8 cellular contexts compared by ENCODE assay signal in genomic region chr9:73132034-73132776, GRCh38. TPM values are rescaled to one million over a fixed set of nuclear protein-coding genes. Genes with fewer than 3 reads are reported as not detected.
A peak's percentile ranks its signal among the peaks of the same experiment; 100 is the strongest.
DNase-seq lines count a peak whose midpoint lies in the region; ATAC-seq and TF ChIP-seq lines count a peak whose summit lies in the region.

No MANE protein-coding gene starts in this region.

- DNase-seq in DMS153 treated with DMSO at 0.1 percent for 48 hours (lab: John Stamatoyannopoulos, UW; ENCODE audit: unreplicated experiment) = peak; percentile 44
- peak; percentile 95 for DNase-seq in KBM-7
- peak; percentile 54 for DNase-seq in SKM-1 treated with dmso at 0.1 percent for 144 hours (lab: John Stamatoyannopoulos, UW; ENCODE audit: unreplicated experiment)
- DNase-seq in activated naive CD8-positive, alpha-beta T cell treated with anti-CD3 and anti-CD28 coated beads, Interleukin-2, amount 50 U/mL, for 16 hours (ENCODE audit: low read depth, low spot score) = peak; percentile 12
- DNase-seq in Right ventricle myocardium superior = peak; percentile 83
- DNase-seq in posterior cingulate gyrus = peak; percentile 26 to 93 (median 48)
- DNase-seq in upper lobe of left lung = peak in 1 of 2 donors; percentile 85

- in situ Hi-C loops in KBM-7 (cut with MboI; ENCODE audit: low pct_unique_long_range_greater_than_20kb, low sequenced_read_pairs) = no loop called here

- TF ChIP-seq CTCF in upper lobe of left lung (IDR thresholded peaks at IDR 0.05) = no peak

- ATAC-seq in GM21529 (IDR thresholded peaks at IDR 0.05; ENCODE audit: unreplicated experiment) = peak; percentile 91
- ATAC-seq in Right ventricle myocardium superior (ENCODE audit: poor library complexity) = peak; percentile 96
- peak; percentile 91 to 95 for ATAC-seq in upper lobe of left lung (ENCODE audit: low FRiP score in 2 of 2)

- H3K9me3 ChIP-seq in upper lobe of left lung = no peaks in the 10 kb centered on the region

- WGBS in upper lobe of left lung, 2 donors = 0 to 1% methylated on average over 15 of the region's 15 CpGs

- peak overlapping the region; percentile 29 to 53 (median 48) for H3K4me3 ChIP-seq in upper lobe of left lung

- TF ChIP-seq EP300 in upper lobe of left lung (IDR thresholded peaks at IDR 0.05) = no peak

- no peaks in the 10 kb centered on the region for H3K36me3 ChIP-seq in upper lobe of left lung

- intact Hi-C loops in Right ventricle myocardium superior (cut with DNase I) = no loop called here
- intact Hi-C loops in posterior cingulate gyrus (cut with DNase I) = no loop called here

- H3K27me3 ChIP-seq in upper lobe of left lung = no peaks in the 10 kb centered on the region

- H3K4me1 ChIP-seq in upper lobe of left lung = peaks cover 6 to 16% (median 11%) of the 10 kb centered on the region in 4 donors

- H3K27ac ChIP-seq in upper lobe of left lung = peak overlapping the region; percentile 84 to 94 (median 88)

- peak in 3 of 4 donors; percentile 43 to 80 (median 62) for TF ChIP-seq POLR2A in upper lobe of left lung (IDR thresholded peaks at IDR 0.05)

RNA-seq across cellular contexts. Expression of gene ANXA1, which starts 19.5 kb away (rescaled TPM):
- total RNA-seq in Right ventricle myocardium superior (53.1 TPM), upper lobe of left lung (100 to 1,000 TPM; 174 to 910 (median 347) TPM)
